8 cellular contexts compared by ENCODE assay signal in the genomic region with DNA sequence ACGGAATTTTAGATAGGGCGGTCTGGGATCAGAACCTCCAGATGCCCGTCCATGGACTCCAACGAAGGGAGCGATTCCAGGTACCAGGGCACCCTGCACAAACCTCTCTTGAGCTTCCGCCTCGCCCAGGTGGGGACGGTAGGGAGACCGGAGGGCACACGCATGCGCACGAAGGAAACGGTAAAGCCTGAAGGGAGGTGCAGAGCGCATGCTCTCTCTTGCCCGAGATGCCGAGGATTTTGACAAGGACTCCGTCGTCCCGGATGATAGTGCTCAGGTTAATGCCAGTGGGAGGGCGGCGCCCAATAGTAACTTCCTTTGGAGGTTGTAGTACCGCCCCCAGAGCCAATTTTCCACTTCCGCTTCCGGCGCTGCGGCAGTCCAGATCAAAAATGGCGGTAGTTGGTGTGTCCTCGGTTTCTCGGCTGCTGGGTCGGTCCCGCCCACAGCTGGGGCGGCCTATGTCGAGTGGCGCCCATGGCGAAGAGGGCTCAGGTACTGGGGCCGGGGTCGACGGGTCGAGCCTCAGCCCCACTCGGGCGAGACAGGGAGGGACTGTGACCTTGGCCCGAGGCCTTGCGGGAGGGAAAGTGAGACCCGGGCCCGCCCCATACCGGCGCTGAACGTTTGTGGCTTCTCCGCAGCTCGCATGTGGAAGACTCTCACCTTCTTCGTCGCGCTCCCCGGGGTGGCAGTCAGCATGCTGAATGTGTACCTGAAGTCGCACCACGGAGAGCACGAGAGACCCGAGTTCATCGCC. TPM values are rescaled to one million over a fixed set of nuclear protein-coding genes. Genes with fewer than 3 reads are reported as not detected.
DNase-seq lines count a peak whose midpoint lies in the region; ATAC-seq, FAIRE-seq and TF ChIP-seq lines count a peak whose summit lies in the region.

COX6A1 (plus strand) TSS at position 379 of the 760 bp plus-strand sequence; CDS start at position 393, 14 bp downstream.

- no peak for TF ChIP-seq EP300 in H1 (IDR thresholded peaks at IDR 0.05; ENCODE audit: borderline replicate concordance in 1 of 2, low read depth in 2 of 2, low read length in 2 of 2)

- H3K9me3 ChIP-seq in Caco-2 (no peaks in the 10 kb centered on the region), H1 (ENCODE audit: insufficient read depth in 2 of 2, low read depth in 1 of 2, low read length in 1 of 2) (no peaks in the 10 kb centered on the region), mesenchymal stem cell (ENCODE audit: control insufficient read depth, low read length) (no peaks in the 10 kb centered on the region)

- intact Hi-C loops in Caco-2 (cut with micrococcal nuclease; ENCODE audit: unreplicated experiment): loop anchor here (2.0 kb wide), 2 partner anchors 113 to 143 kb away; partner anchors contain the start of gene POP5

- H3K27me3 Mint-ChIP-seq in Caco-2 (ENCODE audit: insufficient read depth, unreplicated experiment): no peaks in the 10 kb centered on the region

- H3K4me1 ChIP-seq in Caco-2 (no peaks in the 10 kb centered on the region), H1 (replicated peaks in 1 of 4; ENCODE audit: control insufficient read depth in 3 of 4, insufficient read depth in 4 of 4, low read length in 3 of 4) (peaks cover 0 to 2% (median under 1%) of the 10 kb centered on the region in 4 experiments; a peak in 1 of 7 replicates), mesenchymal stem cell (ENCODE audit: control insufficient read depth, insufficient read depth, low read depth, low read length) (peaks cover 5% of the 10 kb centered on the region)

- DNase-seq in Caco-2: peak; percentile 97 to 99
- DNase-seq in HT1080 (ENCODE audit: low read depth): peak; percentile 95
- peak; percentile 99 for DNase-seq in NOMO-1 treated with DMSO at 0.1 percent for 48 hours (lab: John Stamatoyannopoulos, UW; ENCODE audit: unreplicated experiment)
- peak; percentile 93 to 98 for DNase-seq in activated CD8-positive, alpha-beta memory T cell treated with anti-CD3 and anti-CD28 coated beads for 4 hours (ENCODE audit: low read depth in 2 of 2)
- DNase-seq in H1 (ENCODE audit: low read depth in 1 of 2, low spot score in 2 of 2): peak; percentile 94 to 98
- DNase-seq in mesenchymal stem cell: peak; percentile 98
- DNase-seq in stimulated activated CD8-positive, alpha-beta memory T cell treated with anti-CD3 and anti-CD28 coated beads, Interleukin-12 subunit alpha, Interleukin-12 subunit beta, amount 100 ng/mL, for 4 hours (ENCODE audit: low read depth): peak; percentile 93

- H3K23ac ChIP-seq in H1 (ENCODE audit: insufficient read length) (no peak within 1 kb of the TSS), mesenchymal stem cell (ENCODE audit: low read length in 2 of 2) (no peak within 1 kb of the TSS)

- H2BK5ac ChIP-seq in H1 (ENCODE audit: low read depth, low read length) (peak within 1 kb of the TSS; percentile 77), mesenchymal stem cell (ENCODE audit: low read depth, low read length, poor library complexity, severe bottlenecking) (no peak within 1 kb of the TSS)

- H4K8ac ChIP-seq in H1 (ENCODE audit: extremely low read depth, insufficient read depth, low read length) (0 out of 2 replicates have a peak within 1 kb of the TSS, but pooled peaks have one; percentile 62), mesenchymal stem cell (ENCODE audit: low read length) (peak within 1 kb of the TSS; percentile 83)

- H2AFZ ChIP-seq in H1 (ENCODE audit: low read length) (peak within 1 kb of the TSS; percentile 45), mesenchymal stem cell (ENCODE audit: low read depth, low read length) (peak within 1 kb of the TSS; percentile 77)

- peak; percentile 35 to 82 for TF ChIP-seq POLR2A in H1 (IDR thresholded peaks at IDR 0.05; ENCODE audit: control extremely low read depth in 1 of 2, low read depth in 2 of 2, low read length in 2 of 2)

- peak within 1 kb of the TSS; percentile 73 for H4K5ac ChIP-seq in H1 (ENCODE audit: insufficient read length, low read depth, low read length)

- H3K27ac ChIP-seq in H1 (ENCODE audit: low read depth, low read length) (peak within 1 kb of the TSS; percentile 58; the same call in 1 of the 2 replicates), mesenchymal stem cell (ENCODE audit: low read length, poor library complexity, severe bottlenecking) (peak within 1 kb of the TSS; percentile 65)

- no peaks in the 10 kb centered on the region for H3K27me3 ChIP-seq in Caco-2 (replicated peaks; ENCODE audit: control insufficient read depth, insufficient read depth, low read length)
- no peaks in the 10 kb centered on the region for H3K27me3 ChIP-seq in H1 (replicated peaks in 1 of 4; ENCODE audit: control insufficient read depth in 3 of 4, extremely low read depth in 1 of 4, insufficient read depth in 3 of 4, low read length in 3 of 4)
- peaks cover 0 to 5% of the 10 kb centered on the region in 2 experiments for H3K27me3 ChIP-seq in mesenchymal stem cell (ENCODE audit: control insufficient read depth in 1 of 2, insufficient read depth in 1 of 2, low read length in 2 of 2)

- TF ChIP-seq CTCF in Caco-2 (IDR thresholded peaks at IDR 0.05; ENCODE audit: insufficient read depth in 1 of 2, low read depth in 1 of 2, low read length in 1 of 2, severe bottlenecking in 1 of 2, unreplicated experiment in 1 of 2) (no peak), H1 (IDR thresholded peaks at IDR 0.05; ENCODE audit: control extremely low read depth in 1 of 3, insufficient read depth in 1 of 3, low read depth in 1 of 3, low read length in 3 of 3) (peak; percentile 25 to 31 (median 28); a peak in 3 of 4 replicates)

- no peak within 1 kb of the TSS for H3K4ac ChIP-seq in H1 (replicated peaks; ENCODE audit: insufficient read length, low read depth, low read length)
- H3K4ac ChIP-seq in mesenchymal stem cell (ENCODE audit: low read depth in 1 of 2, low read length in 2 of 2): peak within 1 kb of the TSS; percentile 50 to 52

- H2BK15ac ChIP-seq in H1 (ENCODE audit: low read length): no peak within 1 kb of the TSS
- no peak within 1 kb of the TSS for H2BK15ac ChIP-seq in mesenchymal stem cell (ENCODE audit: low read depth, poor library complexity, severe bottlenecking)

- H3K79me2 ChIP-seq in H1 (ENCODE audit: control insufficient read depth in 1 of 2, insufficient read depth in 2 of 2, low read length in 2 of 2): peaks cover 9 to 25% of the 10 kb centered on the region in 2 experiments; a peak in 3 of 4 replicates

- H2BK120ac ChIP-seq in H1 (replicated peaks; ENCODE audit: low read depth, low read length) (no peak within 1 kb of the TSS), mesenchymal stem cell (ENCODE audit: low read depth, low read length) (no peak within 1 kb of the TSS)

- CTCF ChIA-PET in Caco-2 (lab: Charles Lee) (interaction anchor here (0.6 to 1.5 kb wide), 7 partner anchors 15 to 496 kb away, joined by 3 to 10 read pairs (median 6); no protein-coding TSS in a partner anchor), H1 (lab: Charles Lee; ENCODE audit: partially characterized antibody) (interaction anchor here (0.7 to 13.9 kb wide), 19 partner anchors 8 to 145 kb away, joined by 3 to 310 read pairs (median 4); no protein-coding TSS in a partner anchor)

- H3K14ac ChIP-seq in H1 (ENCODE audit: insufficient read length) (no peak within 1 kb of the TSS), mesenchymal stem cell (ENCODE audit: low read length in 2 of 2) (peak within 1 kb of the TSS in 1 of 2 experiments; percentile 78)

- TF ChIP-seq RAD21 in H1 (IDR thresholded peaks at IDR 0.05 in 1 of 2, conservative IDR thresholded peaks at IDR 0.05 in 1 of 2; ENCODE audit: low read depth in 2 of 2, low read length in 2 of 2): peak in 1 of 2 experiments; percentile 9; a peak in 2 of 4 replicates

- no peaks in the 10 kb centered on the region for H3K4me1 Mint-ChIP-seq in Caco-2 (ENCODE audit: low read depth, unreplicated experiment)

- H3K27ac Mint-ChIP-seq in Caco-2 (ENCODE audit: unreplicated experiment): peak within 1 kb of the TSS; percentile 70

- no peaks in the 10 kb centered on the region for H3K9me3 Mint-ChIP-seq in Caco-2 (ENCODE audit: unreplicated experiment)

- H3K18ac ChIP-seq in H1 (ENCODE audit: extremely low read depth, low read length): peak within 1 kb of the TSS; percentile 89; the same call in 1 of the 2 replicates
- peak within 1 kb of the TSS in 1 of 2 experiments; percentile 81 for H3K18ac ChIP-seq in mesenchymal stem cell (ENCODE audit: low read depth in 1 of 2, low read length in 2 of 2)

- H3K36me3 ChIP-seq in Caco-2 (ENCODE audit: control insufficient read depth, insufficient read depth, low read length) (no peaks in the 10 kb centered on the region), H1 (ENCODE audit: control insufficient read depth in 2 of 4, insufficient read depth in 4 of 4, low read length in 3 of 4) (peaks cover 0 to 18% (median 6%) of the 10 kb centered on the region in 4 experiments; a peak in 4 of 8 replicates), mesenchymal stem cell (ENCODE audit: control insufficient read depth in 1 of 2, insufficient read depth in 2 of 2, low read depth in 1 of 2, low read length in 2 of 2) (peaks cover 5 to 22% of the 10 kb centered on the region in 2 experiments)

- peak; percentile 92 for ATAC-seq in GM21360 (IDR thresholded peaks at IDR 0.05; ENCODE audit: unreplicated experiment)

- BruUV-seq in Caco-2 (replicated peaks; lab: Mats Ljungman, UMichigan): no TSS peak

- POLR2A ChIA-PET in Caco-2 (lab: Charles Lee) (interaction anchor here (0.5 to 0.9 kb wide), 6 partner anchors 8 to 237 kb away, joined by 3 to 6 read pairs (median 3); partner anchors contain the start of gene RPLP0), H1 (lab: Charles Lee; ENCODE audit: partially characterized antibody) (interaction anchor here (0.6 to 2.2 kb wide), 20 partner anchors 9 to 902 kb away, joined by 3 to 13 read pairs (median 4); partner anchors contain the start of genes DYNLL1, GATC, RNU4-1 and RNU4-2)

- no peak within 1 kb of the TSS for H4K91ac ChIP-seq in H1 (replicated peaks; ENCODE audit: insufficient read length, low read length)
- H4K91ac ChIP-seq in mesenchymal stem cell (ENCODE audit: low read length): no peak within 1 kb of the TSS

- FAIRE-seq in H1 (lab: Jason Lieb, UNC): peak; percentile 78

- peak within 1 kb of the TSS; percentile 61 to 87 (median 78) for H3K9ac ChIP-seq in H1 (replicated peaks in 1 of 4; ENCODE audit: extremely low read depth in 1 of 4, low read depth in 3 of 4, low read length in 3 of 4)
- H3K9ac ChIP-seq in mesenchymal stem cell (ENCODE audit: low read length): peak within 1 kb of the TSS; percentile 93

- H3K4me2 ChIP-seq in H1 (ENCODE audit: insufficient read depth in 1 of 2, low read depth in 2 of 2, low read length in 2 of 2) (peak within 1 kb of the TSS; percentile 87 to 98), mesenchymal stem cell (ENCODE audit: low read length, poor library complexity, severe bottlenecking) (peak within 1 kb of the TSS; percentile 88)

- H3K4me3 ChIP-seq in Caco-2 (ENCODE audit: low read depth, low read length) (peak within 1 kb of the TSS; percentile 46), H1 (ENCODE audit: extremely low read depth in 1 of 4, insufficient read depth in 2 of 4, low read depth in 3 of 4, low read length in 4 of 4) (peak within 1 kb of the TSS; percentile 81 to 92 (median 90)), mesenchymal stem cell (ENCODE audit: insufficient read depth in 1 of 2, low read depth in 1 of 2, low read length in 2 of 2) (peak within 1 kb of the TSS; percentile 92)

- H4K20me1 ChIP-seq in H1 (replicated peaks in 1 of 2; ENCODE audit: control insufficient read depth in 1 of 2, insufficient read depth in 2 of 2, low read length in 2 of 2): peaks cover 2 to 10% of the 10 kb centered on the region in 2 experiments

- H2BK12ac ChIP-seq in H1 (ENCODE audit: low read depth, low read length): no peak within 1 kb of the TSS
- H2BK12ac ChIP-seq in mesenchymal stem cell (ENCODE audit: low read length in 2 of 2): no peak within 1 kb of the TSS

- H2BK20ac ChIP-seq in H1 (ENCODE audit: low read length): no peak within 1 kb of the TSS

- H2AK5ac ChIP-seq in H1 (ENCODE audit: low read depth, low read length) (no peak within 1 kb of the TSS), mesenchymal stem cell (ENCODE audit: low read length, severe bottlenecking) (no peak within 1 kb of the TSS)

- peak within 1 kb of the TSS; percentile 10 for H3K56ac ChIP-seq in H1 (replicated peaks; ENCODE audit: insufficient read length, low read depth, low read length)

- H3K23me2 ChIP-seq in H1 (ENCODE audit: low read depth, low read length): peaks cover 2% of the 10 kb centered on the region; the same call in 1 of the 2 replicates

- WGBS in H1 (ENCODE audit: extremely low coverage in 1 of 2, insufficient coverage in 1 of 2, insufficient read length in 1 of 2, insufficient replicate concordance in 2 of 2, low coverage in 1 of 2, low lambda C conversion rate in 2 of 2, missing lambda C conversion rate in 1 of 2), 2 experiments: 2% methylated on average over 59 of the region's 59 CpGs; no CpG with 5 or more reads in 1 of the 2 experiments
- WGBS in mesenchymal stem cell: under 1% methylated on average over 58 of the region's 59 CpGs

- H3K36me3 Mint-ChIP-seq in Caco-2 (ENCODE audit: insufficient read depth, unreplicated experiment): peaks cover 28% of the 10 kb centered on the region

- peak within 1 kb of the TSS; percentile 90 for H3K4me3 Mint-ChIP-seq in Caco-2 (ENCODE audit: unreplicated experiment)

- H3K79me1 ChIP-seq in H1 (ENCODE audit: low read depth, low read length) (no peaks in the 10 kb centered on the region), mesenchymal stem cell (replicated peaks; ENCODE audit: low read length, poor library complexity, severe bottlenecking) (peaks cover 1% of the 10 kb centered on the region)

RNA-seq across cellular contexts. Expression of gene COX6A1, which starts in this region (rescaled TPM):
- total RNA-seq in Caco-2 (2022): 474 and 492 TPM in 2 replicates
- 740 and 780 TPM in 2 replicates for total RNA-seq in HT1080 (2014; rRNA removed; shearing (Covaris generic))
- 396 and 417 TPM in 2 replicates for polyA plus RNA-seq in HT1080 (2015; cell fraction: cytosol; rRNA removed)
- polyA plus RNA-seq in HT1080 (2015; cell fraction: nucleus; rRNA removed): 331 and 351 TPM in 2 replicates
- 437 and 465 TPM in 2 replicates for total RNA-seq in H1 (2021; fragmentation: NEBNext Ultra II Directional; extraction: Animal tissue kit (Norgen Biotek cat#: 25700))
- 2,792 and 3,254 TPM in 2 replicates for polyA plus RNA-seq in H1 (2011; rRNA removed)
- polyA plus RNA-seq in H1 (2011; cell fraction: cytosol; rRNA removed): 1,527 TPM
- polyA plus RNA-seq in H1 (2011; cell fraction: nucleus; rRNA removed): 2,437 TPM
- 684 to 863 TPM (median 778 TPM) in 4 replicates for polyA plus RNA-seq in H1 (2012, experiment 1 of 2)
- polyA plus RNA-seq in H1 (2012, experiment 2 of 2): 1,585 TPM
- polyA plus RNA-seq in H1 (2013, experiment 1 of 2): 2,536 TPM
- 2,012 TPM for polyA plus RNA-seq in H1 (2013, experiment 2 of 2)
- polyA minus RNA-seq in H1 (2011; rRNA and poly(A)+ RNA removed): 278 and 324 TPM in 2 replicates
- 176 TPM for polyA minus RNA-seq in H1 (2011; cell fraction: cytosol; rRNA and poly(A)+ RNA removed)
- polyA minus RNA-seq in H1 (2011; cell fraction: nucleus; rRNA and poly(A)+ RNA removed): 310 TPM
- polyA plus RNA-seq in mesenchymal stem cell (2013, experiment 1 of 2): 718 TPM
- 727 TPM for polyA plus RNA-seq in mesenchymal stem cell (2013, experiment 2 of 2)

Comparison
In these comparisons a context has a peak if more than half of its experiments do, and no peak if none do; other contexts are left out.
1. Peak in every context shown above with its lines: DNase-seq, ATAC-seq, H3K4me3 ChIP-seq and H3K27ac ChIP-seq.
2. CTCF ChIP-seq: peak in H1 (3 of 3); none in Caco-2 (0 of 2).